30 cellular contexts compared by ENCODE assay signal in the genomic region with DNA sequence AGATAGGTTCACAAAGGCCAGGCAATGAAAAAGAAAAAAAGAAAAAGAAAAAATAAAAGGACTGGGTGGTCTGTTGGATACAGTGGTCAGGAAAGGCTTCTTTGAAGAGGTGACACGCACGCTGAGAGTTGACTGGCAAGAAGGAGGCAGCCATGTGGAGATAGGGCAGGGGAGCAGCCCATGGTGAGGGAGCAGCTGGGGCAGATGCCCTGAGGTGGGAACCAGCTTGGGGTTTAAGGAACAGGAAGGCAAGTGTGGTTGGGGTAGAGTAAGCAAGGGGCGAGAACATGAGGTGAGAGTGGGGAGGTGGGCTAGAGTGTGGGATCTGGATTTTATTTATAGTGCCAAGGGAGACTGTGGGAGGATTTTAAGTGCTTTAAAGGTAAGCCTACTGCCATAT. TPM values are rescaled to one million over a fixed set of nuclear protein-coding genes. Genes with fewer than 3 reads are reported as not detected.
"Had no signal": no experiment of that assay in that cellular context is flagged by ENCODE, and none has a peak within 500 bp of the region (broad histone marks: within the 10 kb centered on the region; RNA-seq: fewer than 3 reads in every experiment).

No MANE protein-coding gene starts in this region.

- H3K27me3 ChIP-seq: ovary, right atrium auricular region, right lobe of liver, testis, thyroid gland, transverse colon, upper lobe of left lung, vagina had no signal

- DNase-seq: islet precursor cell; left ventricle myocardium inferior; mesendoderm; midbrain; mucosa of descending colon; naive thymus-derived CD4-positive, alpha-beta T cell; ovary; small intestine; spleen; stimulated activated CD4-positive, alpha-beta T cell treated with anti-CD3 and anti-CD28 coated beads, Interleukin-4, amount 100 ng/mL, for 4 hours; stimulated activated CD8-positive, alpha-beta memory T cell treated with anti-CD3 and anti-CD28 coated beads, Interleukin-4, amount 100 ng/mL, for 48 hours; stimulated activated naive CD4-positive, alpha-beta T cell treated with Interleukin-2 at 50 U/mL for 16 hours; stimulated activated naive CD8-positive, alpha-beta T cell treated with anti-CD3 and anti-CD28 coated beads, Interleukin-15, amount 100 ng/mL, for 72 hours; substantia nigra; testis; thyroid gland; transverse colon; upper lobe of left lung had no signal

- H3K36me3 Mint-ChIP-seq: naive thymus-derived CD4-positive, alpha-beta T cell; natural killer cell treated with Interleukin-12 subunit alpha and Interleukin-12 subunit beta and Interleukin-15 and Interleukin-18, amount 100 ng/mL, for 72 hours; stimulated activated memory B cell treated with anti-CD40 and anti-IgM and Interleukin-4, amounts not matched to agents 10 μg/mL and 1 μg/mL and 100 μg/mL, for 72 hours had no signal

- H3K9me3 ChIP-seq: left ventricle myocardium inferior, mucosa of descending colon, ovary, right atrium auricular region, right lobe of liver, spleen, testis, thyroid gland, transverse colon, upper lobe of left lung, vagina had no signal

- H3K27ac Mint-ChIP-seq: naive thymus-derived CD4-positive, alpha-beta T cell; natural killer cell treated with Interleukin-12 subunit alpha and Interleukin-12 subunit beta and Interleukin-15 and Interleukin-18, amount 100 ng/mL, for 72 hours; progenitor cell of endocrine pancreas; stimulated activated memory B cell treated with anti-CD40 and anti-IgM and Interleukin-4, amounts not matched to agents 10 μg/mL and 1 μg/mL and 100 μg/mL, for 72 hours; stimulated activated naive CD8-positive, alpha-beta T cell treated with anti-CD3 and anti-CD28 coated beads, Interleukin-15, amount 100 ng/mL, for 72 hours had no signal

- H3K9me3 Mint-ChIP-seq: naive thymus-derived CD4-positive, alpha-beta T cell; natural killer cell treated with Interleukin-12 subunit alpha and Interleukin-12 subunit beta and Interleukin-15 and Interleukin-18, amount 100 ng/mL, for 72 hours; stimulated activated memory B cell treated with anti-CD40 and anti-IgM and Interleukin-4, amounts not matched to agents 10 μg/mL and 1 μg/mL and 100 μg/mL, for 72 hours; stimulated activated naive CD8-positive, alpha-beta T cell treated with anti-CD3 and anti-CD28 coated beads, Interleukin-15, amount 100 ng/mL, for 72 hours had no signal

- ATAC-seq: mucosa of descending colon; naive thymus-derived CD4-positive, alpha-beta T cell; natural killer cell treated with Interleukin-12 subunit alpha and Interleukin-12 subunit beta and Interleukin-15 and Interleukin-18, amount 100 ng/mL, for 72 hours; right lobe of liver; stimulated activated memory B cell treated with anti-CD40 and anti-IgM and Interleukin-4, amounts not matched to agents 10 μg/mL and 1 μg/mL and 100 μg/mL, for 72 hours; stimulated activated naive CD8-positive, alpha-beta T cell treated with anti-CD3 and anti-CD28 coated beads, Interleukin-15, amount 100 ng/mL, for 72 hours had no signal

- H3K4me3 Mint-ChIP-seq: naive thymus-derived CD4-positive, alpha-beta T cell; natural killer cell treated with Interleukin-12 subunit alpha and Interleukin-12 subunit beta and Interleukin-15 and Interleukin-18, amount 100 ng/mL, for 72 hours; stimulated activated memory B cell treated with anti-CD40 and anti-IgM and Interleukin-4, amounts not matched to agents 10 μg/mL and 1 μg/mL and 100 μg/mL, for 72 hours; stimulated activated naive CD8-positive, alpha-beta T cell treated with anti-CD3 and anti-CD28 coated beads, Interleukin-15, amount 100 ng/mL, for 72 hours had no signal

- H3K36me3 ChIP-seq: left ventricle myocardium inferior, ovary, right atrium auricular region, right lobe of liver, spleen, thyroid gland, transverse colon, upper lobe of left lung, vagina had no signal

- H3K4me1 Mint-ChIP-seq: stimulated activated naive CD8-positive, alpha-beta T cell treated with anti-CD3 and anti-CD28 coated beads, Interleukin-15, amount 100 ng/mL, for 72 hours had no signal

- H3K27me3 Mint-ChIP-seq: stimulated activated memory B cell treated with anti-CD40 and anti-IgM and Interleukin-4, amounts not matched to agents 10 μg/mL and 1 μg/mL and 100 μg/mL, for 72 hours had no signal

- H3K27ac ChIP-seq: left ventricle myocardium inferior, ovary, right atrium auricular region, right lobe of liver, spleen, testis, thyroid gland, transverse colon, upper lobe of left lung, vagina had no signal

- H3K4me3 ChIP-seq: left ventricle myocardium inferior, lung, mucosa of descending colon, ovary, right atrium auricular region, right lobe of liver, spleen, testis, thyroid gland, transverse colon, upper lobe of left lung, vagina had no signal

- H3K4me1 ChIP-seq: left ventricle myocardium inferior, right atrium auricular region, spleen, thyroid gland, vagina had no signal

RNA-seq across cellular contexts. Expression of a gene that starts 6.8 kb away (rescaled TPM):
- total RNA-seq: left ventricle myocardium inferior; natural killer cell treated with Interleukin-12 subunit alpha and Interleukin-12 subunit beta and Interleukin-15 and Interleukin-18, amount 100 ng/mL, for 72 hours; omental fat pad; thyroid gland; vagina had no signal

RNA-seq across cellular contexts. Expression of a gene that starts 57.4 kb away (rescaled TPM):
- total RNA-seq: kidney epithelial cell; left ventricle myocardium inferior; lower leg skin; mucosa of descending colon; naive thymus-derived CD4-positive, alpha-beta T cell; natural killer cell treated with Interleukin-12 subunit alpha and Interleukin-12 subunit beta and Interleukin-15 and Interleukin-18, amount 100 ng/mL, for 72 hours; omental fat pad; pulmonary artery endothelial cell; right atrium auricular region; right lobe of liver; spleen; transverse colon; urinary bladder; vagina had no signal
- polyA plus RNA-seq: naive thymus-derived CD4-positive, alpha-beta T cell; small intestine; spleen had no signal
